Comparison of ENCODE assay signal across 11 cellular contexts in genomic region chr2:182366625-182367024, GRCh38.
A peak's percentile ranks its signal among the peaks of the same experiment; 100 is the strongest.
DNase-seq lines count a peak whose midpoint lies in the region; ATAC-seq and TF ChIP-seq lines count a peak whose summit lies in the region.
"Had no signal": no experiment of that assay in that cellular context is flagged by ENCODE, and none has a peak within 500 bp of the region (broad histone marks: within the 10 kb centered on the region; RNA-seq: fewer than 3 reads in every experiment).

No MANE protein-coding gene starts in this region.

- H3K9ac ChIP-seq in HCT116 (ENCODE audit: low read length), result no peak overlapping the region

- no peak for TF ChIP-seq POLR2A in HCT116 (IDR thresholded peaks at IDR 0.05; ENCODE audit: borderline replicate concordance, extremely low read depth, insufficient read depth, insufficient read length)

- ATAC-seq in HCT116, result no peak
- ATAC-seq: stimulated activated naive B cell treated with anti-CD40 and anti-IgM and Interleukin-4, amounts not matched to agents 10 μg/mL and 1 μg/mL and 100 μg/mL, for 72 hours had no signal

- H3K4me3 ChIP-seq in ACC112 (ENCODE audit: low read depth, low read length) (no peak overlapping the region), HCT116 (replicated peaks in 1 of 2; ENCODE audit: low read depth in 1 of 2, low read length in 2 of 2) (no peak overlapping the region), kidney epithelial cell (ENCODE audit: low read depth, low read length) (no peak overlapping the region), osteoblast (ENCODE audit: insufficient read depth, low read length) (no peak overlapping the region)

- H3K27ac ChIP-seq in ACC112 (ENCODE audit: low read depth, low read length) (peak overlapping the region; percentile 42), HCT116 (ENCODE audit: low read depth, low read length) (no peak overlapping the region), osteoblast (ENCODE audit: low read depth, low read length) (no peak overlapping the region)

- RAD21 ChIA-PET in HCT116 (lab: Charles Lee; ENCODE audit: low non-redundant PET in 1 of 2, low total read pairs in 2 of 2, uncharacterized antibody in 2 of 2, unreplicated experiment in 2 of 2), result no interaction called here

- H2AFZ ChIP-seq in ACC112 (ENCODE audit: low read length, unreplicated experiment) (no peak overlapping the region), HCT116 (ENCODE audit: low read depth, low read length, poor library complexity, severe bottlenecking) (peak overlapping the region; percentile 75), osteoblast (ENCODE audit: low read length) (no peak overlapping the region)

- DNase-seq in HCT116 (ENCODE audit: low read depth, low spot score) (no peak), SHP77 (lab: John Stamatoyannopoulos, UW) (peak; percentile 14 to 26), kidney epithelial cell (ENCODE audit: low read depth) (peak; percentile 21), osteoblast (ENCODE audit: insufficient read length, low spot score, missing footprints) (no peak), DMS114 treated with DMSO at 0.1 percent for 48 hours (lab: John Stamatoyannopoulos, UW; ENCODE audit: unreplicated experiment) (no peak), A172 (ENCODE audit: low spot score) (no peak)
- DNase-seq in stimulated activated CD4-positive, alpha-beta T cell treated with anti-CD3 and anti-CD28 coated beads, Interleukin-4, amount 100 ng/mL, for 4 hours, result no peak
- DNase-seq: amygdala; Karpas-422; stimulated activated naive B cell treated with anti-CD40 and anti-IgM and Interleukin-4, amounts not matched to agents 10 μg/mL and 1 μg/mL and 100 μg/mL, for 72 hours had no signal

- H3K4me2 ChIP-seq in HCT116 (ENCODE audit: low read length) (no peak overlapping the region), osteoblast (ENCODE audit: insufficient read depth, low read length) (no peak overlapping the region)

- no peak for TF ChIP-seq CTCF in HCT116 (IDR thresholded peaks at IDR 0.05 in 2 of 3, conservative IDR thresholded peaks at IDR 0.05 in 1 of 3; ENCODE audit: borderline replicate concordance in 1 of 3, insufficient read depth in 1 of 3, low read depth in 2 of 3, low read length in 2 of 3)
- no peak for TF ChIP-seq CTCF in kidney epithelial cell (IDR thresholded peaks at IDR 0.05; ENCODE audit: insufficient read depth, low read length, poor library complexity, severe bottlenecking)
- TF ChIP-seq CTCF in osteoblast (IDR thresholded peaks at IDR 0.05; ENCODE audit: extremely low read depth, low read depth, low read length), result no peak

- H4K20me1 ChIP-seq in HCT116 (ENCODE audit: insufficient read depth) (no peaks in the 10 kb centered on the region), osteoblast (ENCODE audit: insufficient read depth, low read length) (no peaks in the 10 kb centered on the region)

- no peaks in the 10 kb centered on the region for H3K36me3 ChIP-seq in ACC112 (ENCODE audit: insufficient read depth, low read length)
- H3K36me3 ChIP-seq in HCT116 (ENCODE audit: control insufficient read depth in 1 of 2, insufficient read depth in 2 of 2, low read length in 2 of 2), result no peaks in the 10 kb centered on the region
- H3K36me3 ChIP-seq in kidney epithelial cell (ENCODE audit: control insufficient read depth, insufficient read depth, low read length), result no peaks in the 10 kb centered on the region
- H3K36me3 ChIP-seq in osteoblast (ENCODE audit: insufficient read depth, low read length), result no peaks in the 10 kb centered on the region

- BruUV-seq in HCT116 (replicated peaks; lab: Mats Ljungman, UMichigan), result no TSS peak

- POLR2A ChIA-PET in HCT116 (lab: Charles Lee), result no interaction called here

- H3K27me3 ChIP-seq in ACC112 (ENCODE audit: insufficient read depth, low read length) (no peaks in the 10 kb centered on the region), HCT116 (ENCODE audit: insufficient read depth, low read length) (no peaks in the 10 kb centered on the region), kidney epithelial cell (ENCODE audit: control insufficient read depth, insufficient read depth, low read length) (no peaks in the 10 kb centered on the region), osteoblast (ENCODE audit: insufficient read depth, low read length) (no peaks in the 10 kb centered on the region)

- intact Hi-C loops in HCT116 (cut with micrococcal nuclease), result no loop called here

- H3K79me2 ChIP-seq in ACC112 (ENCODE audit: control insufficient read depth, insufficient read depth, low read length, unreplicated experiment), result no peaks in the 10 kb centered on the region
- H3K79me2 ChIP-seq in HCT116 (ENCODE audit: insufficient read depth, low read length), result no peaks in the 10 kb centered on the region
- H3K79me2 ChIP-seq in osteoblast (ENCODE audit: insufficient read depth, low read length), result no peaks in the 10 kb centered on the region

- H3K9me2 ChIP-seq in HCT116 (ENCODE audit: insufficient read depth), result no peaks in the 10 kb centered on the region

- H3K9me3 ChIP-seq in HCT116 (ENCODE audit: control insufficient read depth in 1 of 2, insufficient read depth in 1 of 2, low read depth in 1 of 2, low read length in 2 of 2) (no peaks in the 10 kb centered on the region), osteoblast (ENCODE audit: low read depth, low read length) (no peaks in the 10 kb centered on the region)

- H3K4me1 ChIP-seq in ACC112 (ENCODE audit: control insufficient read depth, insufficient read depth, low read length, unreplicated experiment) (peaks cover 25% of the 10 kb centered on the region), HCT116 (ENCODE audit: control insufficient read depth in 1 of 2, insufficient read depth in 2 of 2, low read length in 2 of 2) (no peaks in the 10 kb centered on the region), osteoblast (ENCODE audit: insufficient read depth, low read length) (no peaks in the 10 kb centered on the region)

- TF ChIP-seq RAD21 in HCT116 (IDR thresholded peaks at IDR 0.05; ENCODE audit: low read depth), result no peak

- CTCF ChIA-PET in HCT116 (lab: Charles Lee), result no interaction called here

TF ChIP-seq in HCT116, 20 proteins besides CTCF, POLR2A, EP300 and RAD21:
- no peak for TF ChIP-seq CBX3 (IDR thresholded peaks at IDR 0.05; ENCODE audit: low read depth)
- TF ChIP-seq POLR2AphosphoS5 (IDR thresholded peaks at IDR 0.05; ENCODE audit: low read depth, low read length), result no peak
- no peak for TF ChIP-seq CEBPB (IDR thresholded peaks at IDR 0.05; ENCODE audit: low read depth)
- no peak for TF ChIP-seq ZBTB33 (IDR thresholded peaks at IDR 0.05; ENCODE audit: extremely low read depth, insufficient replicate concordance, low read length)
- TF ChIP-seq JUND (IDR thresholded peaks at IDR 0.05), result no peak
- TF ChIP-seq SP1 (IDR thresholded peaks at IDR 0.05; ENCODE audit: low read depth), result no peak
- TF ChIP-seq TCF7L2 (IDR thresholded peaks at IDR 0.05; ENCODE audit: borderline replicate concordance, extremely low read depth, insufficient read depth, insufficient read length), result no peak
- no peak for TF ChIP-seq ELF1 (IDR thresholded peaks at IDR 0.05; ENCODE audit: borderline replicate concordance, low read depth)
- TF ChIP-seq ZNF274 (IDR thresholded peaks at IDR 0.05; ENCODE audit: low read depth, low read length), result no peak
- no peak for TF ChIP-seq SIN3A (IDR thresholded peaks at IDR 0.05; ENCODE audit: low read depth)
- no peak for TF ChIP-seq MAX (IDR thresholded peaks at IDR 0.05)
- no peak for TF ChIP-seq YY1 (IDR thresholded peaks at IDR 0.05; ENCODE audit: extremely low read depth, insufficient replicate concordance, low read depth, low read length)
- no peak for TF ChIP-seq SRF (IDR thresholded peaks at IDR 0.05; ENCODE audit: low read depth)
- no peak for TF ChIP-seq EZH2 (IDR thresholded peaks at IDR 0.05)
TF ChIP-seq in HCT116: peak in this region for 0.

Comparison
In these comparisons a context has a peak if more than half of its experiments do, and no peak if none do; other contexts are left out.
1. DNase-seq: peak in SHP77 (2 of 2) and kidney epithelial cell (single experiment); none in HCT116 (single experiment), osteoblast (single experiment), DMS114 treated with DMSO at 0.1 percent for 48 hours (single experiment), A172 (single experiment) and stimulated activated CD4-positive, alpha-beta T cell treated with anti-CD3 and anti-CD28 coated beads, Interleukin-4, amount 100 ng/mL, for 4 hours (0 of 2).